11 cellular contexts compared by ENCODE assay signal in the genomic region with DNA sequence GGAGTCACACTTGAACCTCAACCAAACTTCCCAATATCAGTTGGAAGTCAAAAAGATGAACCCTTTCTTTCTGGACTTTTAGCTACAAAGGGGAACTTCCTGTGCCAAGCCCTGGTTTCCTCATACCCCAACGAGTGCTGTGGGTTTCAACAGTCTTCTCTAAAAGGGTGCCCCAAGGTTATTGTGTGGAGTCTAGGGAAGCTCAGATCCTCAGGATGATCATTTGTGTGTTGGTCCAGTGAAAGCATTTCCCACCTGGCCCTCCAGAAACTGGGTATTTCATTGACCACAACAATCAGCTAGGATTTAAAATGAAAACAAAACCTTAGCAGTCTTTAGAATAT. TPM values are rescaled to one million over a fixed set of nuclear protein-coding genes. Genes with fewer than 3 reads are reported as not detected.
DNase-seq lines count a peak whose midpoint lies in the region; ATAC-seq and TF ChIP-seq lines count a peak whose summit lies in the region.
"Had no signal": no experiment of that assay in that cellular context is flagged by ENCODE, and none has a peak within 500 bp of the region (broad histone marks: within the 10 kb centered on the region; RNA-seq: fewer than 3 reads in every experiment).

No MANE protein-coding gene starts in this region.

- peaks cover 9 to 49% (median 23%) of the 10 kb centered on the region in 4 donors for H3K4me1 Mint-ChIP-seq in CD4-positive, CD25-positive, alpha-beta regulatory T cell
- peaks cover 37% of the 10 kb centered on the region for H3K4me1 Mint-ChIP-seq in activated naive CD8-positive, alpha-beta T cell treated with anti-CD3 and anti-CD28 coated beads, Interleukin-2, amount 10 ng/mL, durations not matched to agents 7 days and 5 days

- DNase-seq in CD4-positive, CD25-positive, alpha-beta regulatory T cell: no peak
- DNase-seq in Kasumi-1 (lab: John Stamatoyannopoulos, UW) (peak; percentile 79 to 83), foreskin fibroblast (no peak), NCI-H1048 (lab: John Stamatoyannopoulos, UW) (no peak)
- DNase-seq in activated naive CD8-positive, alpha-beta T cell treated with anti-CD3 and anti-CD28 coated beads, Interleukin-2, amount 10 ng/mL, durations not matched to agents 7 days and 5 days: no peak
- DNase-seq: IMR-90, OCI-M1 had no signal

- H3K27me3 ChIP-seq in CD4-positive, CD25-positive, alpha-beta regulatory T cell (ENCODE audit: control insufficient read depth, insufficient read depth, low read length): no peaks in the 10 kb centered on the region
- no peaks in the 10 kb centered on the region for H3K27me3 ChIP-seq in neutrophil

- peaks cover 34% of the 10 kb centered on the region for H3K4me1 ChIP-seq in CD4-positive, CD25-positive, alpha-beta regulatory T cell (ENCODE audit: control insufficient read depth, insufficient read depth, low read length, poor library complexity, severe bottlenecking)
- H3K4me1 ChIP-seq in neutrophil (ENCODE audit: control insufficient read depth in 1 of 2, insufficient read depth in 1 of 2, low read depth in 1 of 2, low read length in 1 of 2): peaks cover 38 to 39% of the 10 kb centered on the region in 2 experiments

- no peaks in the 10 kb centered on the region for H3K27me3 Mint-ChIP-seq in CD4-positive, CD25-positive, alpha-beta regulatory T cell
- H3K27me3 Mint-ChIP-seq in activated naive CD8-positive, alpha-beta T cell treated with anti-CD3 and anti-CD28 coated beads, Interleukin-2, amount 10 ng/mL, durations not matched to agents 7 days and 5 days: no peaks in the 10 kb centered on the region
- H3K27me3 Mint-ChIP-seq: type B pancreatic cell had no signal

- H3K9me3 ChIP-seq in CD4-positive, CD25-positive, alpha-beta regulatory T cell (ENCODE audit: control insufficient read depth in 2 of 2, low read length in 2 of 2): no peaks in the 10 kb centered on the region
- no peaks in the 10 kb centered on the region for H3K9me3 ChIP-seq in neutrophil

- peaks cover 16% of the 10 kb centered on the region for H3K36me3 Mint-ChIP-seq in CD4-positive, CD25-positive, alpha-beta regulatory T cell
- H3K36me3 Mint-ChIP-seq in activated naive CD8-positive, alpha-beta T cell treated with anti-CD3 and anti-CD28 coated beads, Interleukin-2, amount 10 ng/mL, durations not matched to agents 7 days and 5 days: peaks cover 33% of the 10 kb centered on the region

- peak overlapping the region; percentile 84 to 100 (median 100) for H3K27ac Mint-ChIP-seq in CD4-positive, CD25-positive, alpha-beta regulatory T cell
- H3K27ac Mint-ChIP-seq in activated naive CD8-positive, alpha-beta T cell treated with anti-CD3 and anti-CD28 coated beads, Interleukin-2, amount 10 ng/mL, durations not matched to agents 7 days and 5 days: peak overlapping the region; percentile 89
- H3K27ac Mint-ChIP-seq: type B pancreatic cell had no signal

- TF ChIP-seq CTCF in neutrophil (IDR thresholded peaks at IDR 0.05) (no peak), foreskin fibroblast (IDR thresholded peaks at IDR 0.05; ENCODE audit: low read depth, low read length) (no peak)

- H3K4me3 Mint-ChIP-seq in CD4-positive, CD25-positive, alpha-beta regulatory T cell: peak overlapping the region; percentile 71 to 97 (median 90)
- peak overlapping the region; percentile 70 for H3K4me3 Mint-ChIP-seq in activated naive CD8-positive, alpha-beta T cell treated with anti-CD3 and anti-CD28 coated beads, Interleukin-2, amount 10 ng/mL, durations not matched to agents 7 days and 5 days
- H3K4me3 Mint-ChIP-seq: type B pancreatic cell had no signal

- H3K27ac ChIP-seq in CD4-positive, CD25-positive, alpha-beta regulatory T cell (ENCODE audit: insufficient read depth, low read length, poor library complexity, severe bottlenecking): peak overlapping the region; percentile 91
- peak overlapping the region; percentile 87 for H3K27ac ChIP-seq in neutrophil

- POLR2A ChIA-PET in activated naive CD8-positive, alpha-beta T cell treated with anti-CD3 and anti-CD28 coated beads, Interleukin-2, amount 10 ng/mL, durations not matched to agents 7 days and 5 days (lab: Charles Lee): interaction anchor here (0.8 to 3.2 kb wide), 9 partner anchors 9 to 179 kb away, joined by 3 to 28 read pairs (median 5); a partner anchor contains a TSS

- peak overlapping the region; percentile 23 for H3K4me3 ChIP-seq in CD4-positive, CD25-positive, alpha-beta regulatory T cell (ENCODE audit: low read depth, low read length)
- H3K4me3 ChIP-seq in neutrophil (ENCODE audit: low read depth in 1 of 2, low read length in 1 of 2) (peak overlapping the region; percentile 6 to 34), foreskin fibroblast (ENCODE audit: low read depth in 1 of 2, low read length in 2 of 2) (no peak overlapping the region)

- H3K9me3 Mint-ChIP-seq in CD4-positive, CD25-positive, alpha-beta regulatory T cell: no peaks in the 10 kb centered on the region
- no peaks in the 10 kb centered on the region for H3K9me3 Mint-ChIP-seq in activated naive CD8-positive, alpha-beta T cell treated with anti-CD3 and anti-CD28 coated beads, Interleukin-2, amount 10 ng/mL, durations not matched to agents 7 days and 5 days
- H3K9me3 Mint-ChIP-seq: type B pancreatic cell had no signal

- peaks cover 11% of the 10 kb centered on the region for H3K36me3 ChIP-seq in CD4-positive, CD25-positive, alpha-beta regulatory T cell (ENCODE audit: control insufficient read depth, insufficient read depth, low read length)
- peaks cover 91% of the 10 kb centered on the region for H3K36me3 ChIP-seq in neutrophil

- no peak for ATAC-seq in CD4-positive, CD25-positive, alpha-beta regulatory T cell (ENCODE audit: low read depth in 2 of 2)
- no peak for ATAC-seq in activated naive CD8-positive, alpha-beta T cell treated with anti-CD3 and anti-CD28 coated beads, Interleukin-2, amount 10 ng/mL, durations not matched to agents 7 days and 5 days (ENCODE audit: low read depth)
- ATAC-seq in HG02678 (IDR thresholded peaks at IDR 0.05; ENCODE audit: unreplicated experiment) (no peak), GM19351 (IDR thresholded peaks at IDR 0.05; ENCODE audit: unreplicated experiment) (no peak)

RNA-seq across cellular contexts. Expression of a gene that starts 29.4 kb away (rescaled TPM):
- 38.1 TPM for total RNA-seq in CD4-positive, CD25-positive, alpha-beta regulatory T cell
- polyA plus RNA-seq in CD4-positive, CD25-positive, alpha-beta regulatory T cell: 10 to 100 TPM; 27.8 to 33.7 (median 28.4) TPM
- 10 to 100 TPM; 50.7 to 52.9 TPM for total RNA-seq in activated naive CD8-positive, alpha-beta T cell treated with anti-CD3 and anti-CD28 coated beads, Interleukin-2, amount 10 ng/mL, durations not matched to agents 7 days and 5 days

RNA-seq across cellular contexts. Expression of a gene that starts 57.2 kb away (rescaled TPM):
- total RNA-seq in CD4-positive, CD25-positive, alpha-beta regulatory T cell: 11.7 TPM
- 10 to 100 TPM in 3 of 4 donors, 1 to 10 TPM in 1; 9.6 to 15.2 (median 13.4) TPM for polyA plus RNA-seq in CD4-positive, CD25-positive, alpha-beta regulatory T cell
- 10 to 100 TPM; 27.0 to 29.2 TPM for total RNA-seq in activated naive CD8-positive, alpha-beta T cell treated with anti-CD3 and anti-CD28 coated beads, Interleukin-2, amount 10 ng/mL, durations not matched to agents 7 days and 5 days

Comparison
In these comparisons a context has a peak if more than half of its experiments do, and no peak if none do; other contexts are left out.
1. DNase-seq: peak in Kasumi-1 (2 of 2); none in CD4-positive, CD25-positive, alpha-beta regulatory T cell (0 of 3), activated naive CD8-positive, alpha-beta T cell treated with anti-CD3 and anti-CD28 coated beads, Interleukin-2, amount 10 ng/mL, durations not matched to agents 7 days and 5 days (single experiment), foreskin fibroblast (0 of 2) and NCI-H1048 (single experiment).
2. H3K4me3 ChIP-seq: peak in CD4-positive, CD25-positive, alpha-beta regulatory T cell (single experiment) and neutrophil (2 of 2); none in foreskin fibroblast (0 of 2).